Comparison of ENCODE assay signal across 8 cellular contexts in the genomic region with DNA sequence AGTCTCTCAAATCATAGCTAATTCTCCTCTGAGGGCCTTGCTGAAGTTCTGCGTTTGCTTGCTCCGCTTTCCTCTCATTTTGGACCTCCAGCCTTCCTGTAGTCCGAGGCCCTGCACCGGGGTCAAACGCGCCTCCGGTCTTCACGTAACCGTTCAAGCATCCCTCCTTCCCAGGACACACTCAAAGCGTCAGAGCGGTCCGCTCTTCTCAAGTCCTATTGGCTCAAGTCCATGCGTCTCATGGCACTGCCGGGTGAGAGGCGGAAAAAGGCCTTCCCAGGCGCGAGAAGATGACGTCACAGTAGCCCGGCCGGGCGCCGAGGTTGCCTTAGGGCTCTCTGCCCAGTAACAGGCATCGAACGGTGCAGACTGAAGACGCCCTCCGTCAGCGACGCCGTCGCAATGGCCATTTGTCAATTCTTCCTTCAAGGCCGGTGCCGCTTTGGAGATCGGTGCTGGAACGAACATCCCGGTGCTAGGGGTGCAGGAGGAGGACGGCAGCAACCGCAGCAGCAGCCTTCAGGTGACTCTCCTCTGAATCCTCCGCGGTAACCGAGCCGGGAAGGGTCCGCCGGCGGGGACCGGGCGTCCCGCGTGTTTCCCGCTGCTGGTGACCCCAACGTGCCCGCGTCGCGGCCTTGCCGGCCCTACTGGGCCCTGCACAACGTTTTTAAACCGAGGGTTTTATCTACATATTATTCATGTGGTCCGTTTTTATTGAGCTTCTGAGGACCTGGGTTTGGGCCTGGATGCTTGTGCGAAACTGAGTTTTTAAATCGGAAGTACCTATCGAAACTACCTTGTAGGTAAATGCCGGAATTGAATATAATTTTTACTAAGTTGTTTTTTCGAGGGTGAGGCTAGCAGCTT. TPM values are rescaled to one million over a fixed set of nuclear protein-coding genes. Genes with fewer than 3 reads are reported as not detected.
DNase-seq lines count a peak whose midpoint lies in the region; ATAC-seq and TF ChIP-seq lines count a peak whose summit lies in the region.

A gene with protein sequence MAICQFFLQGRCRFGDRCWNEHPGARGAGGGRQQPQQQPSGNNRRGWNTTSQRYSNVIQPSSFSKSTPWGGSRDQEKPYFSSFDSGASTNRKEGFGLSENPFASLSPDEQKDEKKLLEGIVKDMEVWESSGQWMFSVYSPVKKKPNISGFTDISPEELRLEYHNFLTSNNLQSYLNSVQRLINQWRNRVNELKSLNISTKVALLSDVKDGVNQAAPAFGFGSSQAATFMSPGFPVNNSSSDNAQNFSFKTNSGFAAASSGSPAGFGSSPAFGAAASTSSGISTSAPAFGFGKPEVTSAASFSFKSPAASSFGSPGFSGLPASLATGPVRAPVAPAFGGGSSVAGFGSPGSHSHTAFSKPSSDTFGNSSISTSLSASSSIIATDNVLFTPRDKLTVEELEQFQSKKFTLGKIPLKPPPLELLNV (plus strand): TSS at position 365 of the 870 bp plus-strand sequence. CDS start 38 bp downstream, at position 403.

- DNase-seq in Daoy (ENCODE audit: low read depth), result peak; percentile 100
- peak; percentile 91 for DNase-seq in GOT3 (lab: John Stamatoyannopoulos, UW)
- DNase-seq in LNCaP clone FGC (ENCODE audit: low read depth), result peak; percentile 98
- DNase-seq in RWPE1 (ENCODE audit: low spot score), result peak; percentile 97
- peak; percentile 99 to 100 for DNase-seq in fibroblast of lung (ENCODE audit: low read depth in 2 of 2)
- DNase-seq in naive thymus-derived CD4-positive, alpha-beta T cell, result peak; percentile 87 to 95 (median 93)
- peak; percentile 97 for DNase-seq in stimulated activated naive B cell treated with anti-CD40 and anti-IgM and Interleukin-4, amounts not matched to agents 10 μg/mL and 1 μg/mL and 100 μg/mL, for 72 hours

- peak within 1 kb of the TSS; percentile 97 for H3K27ac Mint-ChIP-seq in activated T-helper 17 cell treated with anti-CD3 and anti-CD28 coated beads, Interleukin-2, amount 50 U/mL, for 72 hours
- H3K27ac Mint-ChIP-seq in naive thymus-derived CD4-positive, alpha-beta T cell, result peak within 1 kb of the TSS; percentile 97 to 99 (median 98)
- H3K27ac Mint-ChIP-seq in stimulated activated naive B cell treated with anti-CD40 and anti-IgM and Interleukin-4, amounts not matched to agents 10 μg/mL and 1 μg/mL and 100 μg/mL, for 72 hours, result peak within 1 kb of the TSS; percentile 96

- intact Hi-C loops in naive thymus-derived CD4-positive, alpha-beta T cell (cut with micrococcal nuclease), result loop anchor here (1.0 to 10.0 kb wide), 21 partner anchors 77 to 1998 kb away; a partner anchor contains a TSS

- no peaks in the 10 kb centered on the region for H3K9me3 ChIP-seq in fibroblast of lung (ENCODE audit: control insufficient read depth, insufficient read depth, low read depth, low read length)
- no peaks in the 10 kb centered on the region for H3K9me3 ChIP-seq in naive thymus-derived CD4-positive, alpha-beta T cell (ENCODE audit: control insufficient read depth in 2 of 3, low read length in 3 of 3)

- peaks cover 41% of the 10 kb centered on the region for H3K36me3 Mint-ChIP-seq in activated T-helper 17 cell treated with anti-CD3 and anti-CD28 coated beads, Interleukin-2, amount 50 U/mL, for 72 hours (ENCODE audit: low read depth)
- H3K36me3 Mint-ChIP-seq in naive thymus-derived CD4-positive, alpha-beta T cell, result peaks cover 0 to 6% (median 0%) of the 10 kb centered on the region in 5 donors
- peaks cover 0 to 3% of the 10 kb centered on the region in 2 donors for H3K36me3 Mint-ChIP-seq in stimulated activated naive B cell treated with anti-CD40 and anti-IgM and Interleukin-4, amounts not matched to agents 10 μg/mL and 1 μg/mL and 100 μg/mL, for 72 hours

- H3K9ac ChIP-seq in fibroblast of lung (ENCODE audit: insufficient read depth, low read length), result peak within 1 kb of the TSS; percentile 89

- H3K4me2 ChIP-seq in fibroblast of lung (ENCODE audit: extremely low read depth, insufficient read depth, low read length), result peak within 1 kb of the TSS; percentile 89

- no peaks in the 10 kb centered on the region for H3K4me1 Mint-ChIP-seq in activated T-helper 17 cell treated with anti-CD3 and anti-CD28 coated beads, Interleukin-2, amount 50 U/mL, for 72 hours
- H3K4me1 Mint-ChIP-seq in naive thymus-derived CD4-positive, alpha-beta T cell, result peaks cover 20 to 50% (median 43%) of the 10 kb centered on the region in 7 donors
- H3K4me1 Mint-ChIP-seq in stimulated activated naive B cell treated with anti-CD40 and anti-IgM and Interleukin-4, amounts not matched to agents 10 μg/mL and 1 μg/mL and 100 μg/mL, for 72 hours, result peaks cover 5 to 25% of the 10 kb centered on the region in 2 donors

- H3K9me3 Mint-ChIP-seq in activated T-helper 17 cell treated with anti-CD3 and anti-CD28 coated beads, Interleukin-2, amount 50 U/mL, for 72 hours, result no peaks in the 10 kb centered on the region
- H3K9me3 Mint-ChIP-seq in naive thymus-derived CD4-positive, alpha-beta T cell, result peaks cover 0 to 4% (median 0%) of the 10 kb centered on the region in 11 donors
- H3K9me3 Mint-ChIP-seq in stimulated activated naive B cell treated with anti-CD40 and anti-IgM and Interleukin-4, amounts not matched to agents 10 μg/mL and 1 μg/mL and 100 μg/mL, for 72 hours, result no peaks in the 10 kb centered on the region

- ATAC-seq in activated T-helper 17 cell treated with anti-CD3 and anti-CD28 coated beads, Interleukin-2, amount 50 U/mL, for 72 hours (replicated peaks), result peak; percentile 98
- ATAC-seq in naive thymus-derived CD4-positive, alpha-beta T cell, result peak; percentile 97
- ATAC-seq in stimulated activated naive B cell treated with anti-CD40 and anti-IgM and Interleukin-4, amounts not matched to agents 10 μg/mL and 1 μg/mL and 100 μg/mL, for 72 hours (replicated peaks), result peak; percentile 95 to 96

- peak within 1 kb of the TSS; percentile 94 for H3K4me3 Mint-ChIP-seq in activated T-helper 17 cell treated with anti-CD3 and anti-CD28 coated beads, Interleukin-2, amount 50 U/mL, for 72 hours
- H3K4me3 Mint-ChIP-seq in naive thymus-derived CD4-positive, alpha-beta T cell, result peak within 1 kb of the TSS; percentile 95 to 100 (median 98)
- peak within 1 kb of the TSS; percentile 86 to 90 for H3K4me3 Mint-ChIP-seq in stimulated activated naive B cell treated with anti-CD40 and anti-IgM and Interleukin-4, amounts not matched to agents 10 μg/mL and 1 μg/mL and 100 μg/mL, for 72 hours

- POLR2A ChIA-PET in RWPE1 (lab: Yijun Ruan, JAX; ENCODE audit: low non-redundant PET), result no interaction called here
- POLR2A ChIA-PET in naive thymus-derived CD4-positive, alpha-beta T cell (lab: Charles Lee), result interaction anchor here (0.7 to 1.7 kb wide), 5 partner anchors 13 to 82 kb away, joined by 3 to 25 read pairs (median 5); a partner anchor contains a TSS

- peaks cover 1% of the 10 kb centered on the region for H3K36me3 ChIP-seq in fibroblast of lung (ENCODE audit: control insufficient read depth, insufficient read depth, low read length)
- peaks cover 0 to 9% (median 8%) of the 10 kb centered on the region in 3 experiments for H3K36me3 ChIP-seq in naive thymus-derived CD4-positive, alpha-beta T cell (ENCODE audit: control insufficient read depth in 2 of 3, insufficient read depth in 3 of 3, low read length in 3 of 3)

- peak within 1 kb of the TSS; percentile 98 for H2AFZ ChIP-seq in fibroblast of lung (ENCODE audit: low read length)

- H3K27me3 ChIP-seq in fibroblast of lung (ENCODE audit: control insufficient read depth, insufficient read depth, low read length), result no peaks in the 10 kb centered on the region
- H3K27me3 ChIP-seq in naive thymus-derived CD4-positive, alpha-beta T cell (ENCODE audit: control insufficient read depth in 2 of 2, insufficient read depth in 2 of 2, low read length in 2 of 2), result no peaks in the 10 kb centered on the region

- H3K27me3 Mint-ChIP-seq in activated T-helper 17 cell treated with anti-CD3 and anti-CD28 coated beads, Interleukin-2, amount 50 U/mL, for 72 hours, result no peaks in the 10 kb centered on the region
- H3K27me3 Mint-ChIP-seq in naive thymus-derived CD4-positive, alpha-beta T cell, result peaks cover 0 to 16% (median 0%) of the 10 kb centered on the region in 5 donors
- no peaks in the 10 kb centered on the region for H3K27me3 Mint-ChIP-seq in stimulated activated naive B cell treated with anti-CD40 and anti-IgM and Interleukin-4, amounts not matched to agents 10 μg/mL and 1 μg/mL and 100 μg/mL, for 72 hours

- peaks cover 19% of the 10 kb centered on the region for H3K79me2 ChIP-seq in fibroblast of lung (ENCODE audit: control insufficient read depth, insufficient read depth, low read length)

- TF ChIP-seq CTCF in LNCaP clone FGC (IDR thresholded peaks at IDR 0.05; ENCODE audit: control insufficient read depth, extremely low read depth, insufficient read depth), result no peak
- no peak for TF ChIP-seq CTCF in RWPE1 (conservative IDR thresholded peaks at IDR 0.05; ENCODE audit: low read depth)
- TF ChIP-seq CTCF in fibroblast of lung (conservative IDR thresholded peaks at IDR 0.05 in 1 of 2, IDR thresholded peaks at IDR 0.05 in 1 of 2; ENCODE audit: low read depth in 1 of 2, low read length in 2 of 2), result no peak

- H4K20me1 ChIP-seq in fibroblast of lung (ENCODE audit: control insufficient read depth, extremely low read depth, insufficient read depth, low read length), result no peaks in the 10 kb centered on the region

- CTCF ChIA-PET in RWPE1 (lab: Yijun Ruan, JAX), result interaction anchor here (0.6 to 1.3 kb wide), 5 partner anchors 41 to 1064 kb away, joined by 3 to 5 read pairs (median 4); no protein-coding TSS in a partner anchor
- CTCF ChIA-PET in naive thymus-derived CD4-positive, alpha-beta T cell (lab: Charles Lee), result interaction anchor here (0.6 to 1.2 kb wide), 3 partner anchors 9 to 90 kb away, joined by 3 read pairs; no protein-coding TSS in a partner anchor

- H3K27ac ChIP-seq in RWPE1, result peak within 1 kb of the TSS; percentile 93
- peak within 1 kb of the TSS; percentile 71 for H3K27ac ChIP-seq in fibroblast of lung (ENCODE audit: insufficient read depth, low read length)
- peak within 1 kb of the TSS; percentile 85 for H3K27ac ChIP-seq in naive thymus-derived CD4-positive, alpha-beta T cell (ENCODE audit: low read depth, low read length)

- peak within 1 kb of the TSS; percentile 86 for H3K4me3 ChIP-seq in LNCaP clone FGC (ENCODE audit: low read depth, low read length)
- peak within 1 kb of the TSS; percentile 78 to 92 (median 82) for H3K4me3 ChIP-seq in fibroblast of lung (replicated peaks in 1 of 4; ENCODE audit: control extremely low read depth in 1 of 4, insufficient read depth in 1 of 4, low read depth in 3 of 4, low read length in 4 of 4)
- peak within 1 kb of the TSS; percentile 86 for H3K4me3 ChIP-seq in naive thymus-derived CD4-positive, alpha-beta T cell (ENCODE audit: low read length)

- no peaks in the 10 kb centered on the region for H3K4me1 ChIP-seq in fibroblast of lung (ENCODE audit: control insufficient read depth, extremely low read depth, insufficient read depth, low read length)
- H3K4me1 ChIP-seq in naive thymus-derived CD4-positive, alpha-beta T cell (ENCODE audit: control insufficient read depth in 2 of 2, insufficient read depth in 2 of 2, low read length in 2 of 2), result peaks cover 16 to 17% of the 10 kb centered on the region in 2 donors

RNA-seq across cellular contexts. Expression of the gene that starts here (rescaled TPM):
- total RNA-seq in Daoy (2014; rRNA removed; shearing (Covaris generic)), result 62.1 and 83.4 TPM in 2 replicates
- 10 to 100 TPM; 24.7 to 48.1 TPM for total RNA-seq in activated T-helper 17 cell treated with anti-CD3 and anti-CD28 coated beads, Interleukin-2, amount 50 U/mL, for 72 hours
- total RNA-seq in fibroblast of lung, result 26.5 and 28.2 TPM in 2 replicates
- 13.1 and 13.8 TPM in 2 replicates for polyA plus RNA-seq in fibroblast of lung
- 12.1 and 13.9 TPM in 2 replicates for polyA plus RNA-seq in fibroblast of lung (2012)
- 4.3 and 18.0 TPM in 2 replicates for polyA minus RNA-seq in fibroblast of lung (ENCODE audit: low replicate concordance)
- 10 to 100 TPM; 19.8 to 37.7 (median 27.5) TPM for total RNA-seq in naive thymus-derived CD4-positive, alpha-beta T cell
- polyA plus RNA-seq in naive thymus-derived CD4-positive, alpha-beta T cell, result 10 to 100 TPM; 21.3 to 49.1 TPM

Comparison
In these comparisons a context has a peak if more than half of its experiments do, and no peak if none do; other contexts are left out.
1. Peak in every context shown above with its lines: DNase-seq, ATAC-seq, H3K4me3 ChIP-seq and H3K27ac ChIP-seq.